Comparison of ENCODE assay signal across 9 cellular contexts in genomic region chr11:8838248-8838647, GRCh38.
DNase-seq lines count a peak whose midpoint lies in the region; ATAC-seq and TF ChIP-seq lines count a peak whose summit lies in the region.
"Had no signal": no experiment of that assay in that cellular context is flagged by ENCODE, and none has a peak within 500 bp of the region (broad histone marks: within the 10 kb centered on the region; RNA-seq: fewer than 3 reads in every experiment).

No MANE protein-coding gene starts in this region.

- ATAC-seq in HG02970 (IDR thresholded peaks at IDR 0.05; ENCODE audit: low FRiP score, unreplicated experiment) (no peak), GM18511 (IDR thresholded peaks at IDR 0.05; ENCODE audit: unreplicated experiment) (no peak)

- H3K4me3 Mint-ChIP-seq in nephron, result no peak overlapping the region

- no peaks in the 10 kb centered on the region for H3K27me3 Mint-ChIP-seq in nephron (ENCODE audit: low read depth)

- no peak for TF ChIP-seq CTCF in nephron (IDR thresholded peaks at IDR 0.05; ENCODE audit: unreplicated experiment in 3 of 3)

- peak; percentile 56 for DNase-seq in AG08396 (ENCODE audit: low spot score)
- peak; percentile 43 for DNase-seq in NOMO-1 treated with DMSO at 0.1 percent for 48 hours (lab: John Stamatoyannopoulos, UW; ENCODE audit: unreplicated experiment)
- DNase-seq in epidermal melanocyte (ENCODE audit: insufficient read length, low spot score), result peak; percentile 49
- DNase-seq in NCI-H2171 (lab: John Stamatoyannopoulos, UW), result no peak
- no peak for DNase-seq in NCI-H128 (lab: John Stamatoyannopoulos, UW; ENCODE audit: unreplicated experiment)
- DNase-seq: stimulated activated CD4-positive, alpha-beta T cell treated with anti-CD3 and anti-CD28 coated beads, Interleukin-1b, Interleukin-23, amount 100 ng/mL, for 48 hours had no signal

- peaks cover 8% of the 10 kb centered on the region for H3K36me3 Mint-ChIP-seq in nephron (ENCODE audit: low read depth)

- no peaks in the 10 kb centered on the region for H3K9me3 Mint-ChIP-seq in nephron

- peaks cover 63% of the 10 kb centered on the region for H3K4me1 Mint-ChIP-seq in nephron

- H3K27ac Mint-ChIP-seq in nephron, result peak overlapping the region; percentile 37 to 84 (median 69)

Comparison
In these comparisons a context has a peak if more than half of its experiments do, and no peak if none do; other contexts are left out.
1. DNase-seq: peak in AG08396 (single experiment), NOMO-1 treated with DMSO at 0.1 percent for 48 hours (single experiment) and epidermal melanocyte (single experiment); none in NCI-H2171 (single experiment) and NCI-H128 (single experiment).